ENCODE assay signal across 16 cellular contexts in the genomic region with DNA sequence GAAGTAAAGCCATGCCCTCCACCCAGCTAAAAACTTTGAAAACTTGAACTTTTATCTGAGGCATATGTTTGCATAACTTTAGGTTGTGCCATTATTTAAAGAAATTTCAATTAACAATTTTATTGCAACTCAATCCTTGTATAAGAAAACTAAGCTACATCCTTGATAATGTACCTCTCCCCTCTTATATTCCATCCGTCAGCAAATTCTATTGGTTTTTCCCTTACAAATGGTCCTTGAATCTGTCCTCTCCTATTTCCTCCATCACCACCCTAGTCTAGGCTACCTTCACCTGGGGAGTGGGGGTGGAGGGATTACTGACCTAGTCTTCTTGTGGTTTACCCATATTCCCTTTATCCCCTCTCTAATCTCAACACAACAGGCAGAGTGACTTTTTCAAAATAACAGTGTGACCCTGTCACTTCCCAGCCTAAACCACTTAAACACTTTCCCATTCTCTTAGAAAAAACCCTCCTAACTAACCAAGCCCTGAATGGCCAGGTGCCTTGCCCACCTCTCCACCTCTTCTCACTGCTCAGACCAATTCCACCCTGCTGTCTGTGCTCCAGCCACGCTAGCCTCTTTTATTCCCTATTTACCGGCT. TPM values are rescaled to one million over a fixed set of nuclear protein-coding genes. Genes with fewer than 3 reads are reported as not detected.
DNase-seq lines count a peak whose midpoint lies in the region; ATAC-seq, FAIRE-seq and TF ChIP-seq lines count a peak whose summit lies in the region.
"Had no signal": no experiment of that assay in that cellular context is flagged by ENCODE, and none has a peak within 500 bp of the region (broad histone marks: within the 10 kb centered on the region; RNA-seq: fewer than 3 reads in every experiment).

No MANE protein-coding gene starts in this region.

- peaks cover 15% of the 10 kb centered on the region for H3K4me1 Mint-ChIP-seq in T-helper 2 cell treated with Interferon-gamma antibody and Interleukin-4, amounts not matched to agents 5 μg/mL and 100 μg/mL, for 36 hours (ENCODE audit: low read depth)
- H3K4me1 Mint-ChIP-seq in IgD-negative memory B cell (peaks cover 17 to 23% (median 21%) of the 10 kb centered on the region in 3 donors), activated B cell treated with CpG ODN at 0.5 μM for 24 hours (peaks cover 25% of the 10 kb centered on the region)

- peak overlapping the region; percentile 11 for H3K27ac ChIP-seq in neutrophil

- peaks cover 72% of the 10 kb centered on the region for H3K27me3 Mint-ChIP-seq in T-helper 2 cell treated with Interferon-gamma antibody and Interleukin-4, amounts not matched to agents 5 μg/mL and 100 μg/mL, for 36 hours (ENCODE audit: low read depth)
- H3K27me3 Mint-ChIP-seq in IgD-negative memory B cell (peaks cover 2% of the 10 kb centered on the region), activated B cell treated with CpG ODN at 0.5 μM for 24 hours (no peaks in the 10 kb centered on the region)

- H3K9me3 Mint-ChIP-seq in T-helper 2 cell treated with Interferon-gamma antibody and Interleukin-4, amounts not matched to agents 5 μg/mL and 100 μg/mL, for 36 hours, result no peaks in the 10 kb centered on the region
- H3K9me3 Mint-ChIP-seq in IgD-negative memory B cell, result no peaks in the 10 kb centered on the region
- H3K9me3 Mint-ChIP-seq in activated B cell treated with CpG ODN at 0.5 μM for 24 hours, result no peaks in the 10 kb centered on the region

- POLR2A ChIA-PET in activated B cell treated with CpG ODN at 0.5 μM for 24 hours (lab: Charles Lee), result interaction anchor here (3.2 kb wide), 1 partner anchor 46 kb away, joined by 16 read pairs; a partner anchor contains a TSS

- H3K36me3 Mint-ChIP-seq in T-helper 2 cell treated with Interferon-gamma antibody and Interleukin-4, amounts not matched to agents 5 μg/mL and 100 μg/mL, for 36 hours (ENCODE audit: low read depth), result no peaks in the 10 kb centered on the region
- H3K36me3 Mint-ChIP-seq in IgD-negative memory B cell (peaks cover 2% of the 10 kb centered on the region), activated B cell treated with CpG ODN at 0.5 μM for 24 hours (ENCODE audit: low read depth) (peaks cover 3% of the 10 kb centered on the region)

- FAIRE-seq in frontal cortex (lab: Jason Lieb, UNC), result no peak
- FAIRE-seq: bronchial epithelial cell, pancreas had no signal

- DNase-seq in T-helper 2 cell treated with Interferon-gamma antibody and Interleukin-4, amounts not matched to agents 5 μg/mL and 100 μg/mL, for 36 hours (ENCODE audit: low spot score), result no peak
- DNase-seq in T-helper 2 cell (no peak), activated B cell treated with CpG ODN at 0.5 μM for 24 hours (no peak), frontal cortex (ENCODE audit: low spot score in 2 of 2) (no peak)
- DNase-seq in stimulated activated CD4-positive, alpha-beta T cell treated with anti-CD3 and anti-CD28 coated beads, Interleukin-12 subunit alpha, Interleukin-12 subunit beta, amount 100 ng/mL, for 4 hours, result no peak
- DNase-seq: ACHN; effector CD8-positive, alpha-beta T cell; midbrain; NCI-H1694; NCI-H345; stimulated activated naive CD4-positive, alpha-beta T cell had no signal

- CTCF ChIA-PET in activated B cell treated with CpG ODN at 0.5 μM for 24 hours (lab: Charles Lee), result interaction anchor here (0.6 to 1.4 kb wide), 4 partner anchors 30 to 1290 kb away, joined by 3 to 4 read pairs (median 4); no protein-coding TSS in a partner anchor

- H3K4me3 Mint-ChIP-seq in T-helper 2 cell treated with Interferon-gamma antibody and Interleukin-4, amounts not matched to agents 5 μg/mL and 100 μg/mL, for 36 hours, result peak overlapping the region; percentile 7
- peak overlapping the region in 3 of 4 donors; percentile 1 to 61 (median 10) for H3K4me3 Mint-ChIP-seq in IgD-negative memory B cell
- peak overlapping the region; percentile 37 for H3K4me3 Mint-ChIP-seq in activated B cell treated with CpG ODN at 0.5 μM for 24 hours

- ATAC-seq in activated B cell treated with CpG ODN at 0.5 μM for 24 hours (ENCODE audit: low read depth), result no peak
- ATAC-seq in HG03045 (IDR thresholded peaks at IDR 0.05; ENCODE audit: unreplicated experiment), result no peak

- H3K4me1 ChIP-seq in neutrophil (ENCODE audit: control insufficient read depth in 1 of 2, insufficient read depth in 1 of 2, low read depth in 1 of 2, low read length in 1 of 2), result peaks cover 25 to 30% of the 10 kb centered on the region in 2 experiments

- intact Hi-C loops in activated B cell treated with CpG ODN at 0.5 μM for 24 hours (cut with micrococcal nuclease), result loop anchor here (5.0 to 10.0 kb wide), 3 partner anchors 252 to 561 kb away; a partner anchor contains a TSS

- H3K27ac Mint-ChIP-seq in T-helper 2 cell treated with Interferon-gamma antibody and Interleukin-4, amounts not matched to agents 5 μg/mL and 100 μg/mL, for 36 hours, result no peak overlapping the region
- H3K27ac Mint-ChIP-seq in IgD-negative memory B cell (peak overlapping the region in 1 of 3 donors; percentile 26), activated B cell treated with CpG ODN at 0.5 μM for 24 hours (no peak overlapping the region)

- no peaks in the 10 kb centered on the region for H3K9me3 ChIP-seq in neutrophil
- H3K9me3 ChIP-seq: pancreas had no signal

- TF ChIP-seq CTCF in activated B cell treated with CpG ODN at 0.5 μM for 24 hours (IDR thresholded peaks at IDR 0.05) (no peak), neutrophil (IDR thresholded peaks at IDR 0.05) (no peak)

- no peak overlapping the region for H3K4me3 ChIP-seq in neutrophil (ENCODE audit: low read depth in 1 of 2, low read length in 1 of 2)

- peaks cover 38% of the 10 kb centered on the region for H3K27me3 ChIP-seq in neutrophil
- H3K27me3 ChIP-seq: pancreas had no signal

- H3K36me3 ChIP-seq in neutrophil, result no peaks in the 10 kb centered on the region
- H3K36me3 ChIP-seq: pancreas had no signal

RNA-seq across cellular contexts. Expression of a gene that starts 1.5 kb away (rescaled TPM):
- polyA plus RNA-seq in IgD-negative memory B cell, result 4.8 TPM
- total RNA-seq in activated B cell treated with CpG ODN at 0.5 μM for 24 hours, result 18.2 and 27.4 TPM in 2 replicates
- total RNA-seq in frontal cortex, result 56.7 TPM

RNA-seq across cellular contexts. Expression of a gene that starts 45.4 kb away (rescaled TPM):
- 2,794 TPM for polyA plus RNA-seq in IgD-negative memory B cell
- total RNA-seq in activated B cell treated with CpG ODN at 0.5 μM for 24 hours (1,685 and 1,766 TPM in 2 replicates), frontal cortex (2,066 TPM)
